1 cellular context compared by ENCODE assay signal in the genomic region with DNA sequence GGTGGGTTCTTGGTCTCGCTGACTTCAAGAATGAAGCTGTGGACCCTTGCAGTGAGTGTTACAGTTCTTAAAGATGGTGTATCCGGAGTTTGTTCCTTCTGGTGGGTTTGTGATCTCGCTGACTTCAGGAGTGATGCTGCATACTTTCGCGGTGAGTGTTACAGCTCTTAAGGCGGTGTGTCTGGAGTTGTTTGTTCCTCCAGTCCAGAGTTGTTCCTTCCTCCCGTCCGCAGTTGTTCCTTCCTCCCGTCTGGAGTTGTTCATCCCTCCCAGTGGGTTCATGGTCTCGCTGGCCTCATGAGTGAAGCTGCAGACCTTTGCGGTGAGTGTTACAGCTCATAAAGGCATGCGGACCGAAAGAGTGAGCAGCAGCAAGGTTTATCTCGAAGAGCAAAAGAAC.
TF ChIP-seq lines count a peak whose summit lies in the region.

No MANE protein-coding gene starts in this region.

TF ChIP-seq in endothelial cell of umbilical vein, 7 proteins besides CTCF, POLR2A, EP300 and RAD21 (continued from another document):
- TF ChIP-seq FOS (IDR thresholded peaks at IDR 0.05; ENCODE audit: borderline replicate concordance, insufficient read depth, low read length) (no peak), GATA2 (IDR thresholded peaks at IDR 0.05; ENCODE audit: insufficient read depth, insufficient read length, low read depth, low read length) (no peak)
- TF ChIP-seq, protein P1, sequence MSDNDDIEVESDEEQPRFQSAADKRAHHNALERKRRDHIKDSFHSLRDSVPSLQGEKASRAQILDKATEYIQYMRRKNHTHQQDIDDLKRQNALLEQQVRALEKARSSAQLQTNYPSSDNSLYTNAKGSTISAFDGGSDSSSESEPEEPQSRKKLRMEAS (IDR thresholded peaks at IDR 0.05; ENCODE audit: insufficient read depth, insufficient read length), result no peak
